Comparison of ENCODE assay signal across 1 cellular context in genomic region chr20:5950271-5951031, GRCh38.
TF ChIP-seq lines count a peak whose summit lies in the region.

TSS of gene MCM8 (plus strand) at chr20:5950652. CDS start at chr20:5952016, 1,364 bp downstream.
TSS of gene TRMT6 (minus strand) at chr20:5950533. CDS start at chr20:5950405, 128 bp downstream.

TF ChIP-seq in HEK293, 187 proteins besides CTCF, POLR2A, EP300 and RAD21 (continued from another document):
- TF ChIP-seq ZNF473 (tag by site-specific recombination; IDR thresholded peaks at IDR 0.05) = no peak
- no peak for TF ChIP-seq TSHZ1 (tag by site-specific recombination; IDR thresholded peaks at IDR 0.05; ENCODE audit: borderline replicate concordance)
- peak; percentile 37; the same call in 1 of the 2 replicates for TF ChIP-seq GLIS1 (tag by site-specific recombination; IDR thresholded peaks at IDR 0.05)
- peak; percentile 57; the same call in 1 of the 2 replicates for TF ChIP-seq ZFHX2 (tag by site-specific recombination; conservative IDR thresholded peaks at IDR 0.05)
- TF ChIP-seq ZNF146 (tag by site-specific recombination; IDR thresholded peaks at IDR 0.05) = no peak
- TF ChIP-seq ZNF138 (tag by site-specific recombination; IDR thresholded peaks at IDR 0.05; ENCODE audit: borderline replicate concordance) = no peak
- no peak for TF ChIP-seq ZNF2 (tag by site-specific recombination; IDR thresholded peaks at IDR 0.05)
- no peak for TF ChIP-seq HOXD13 (CRISPR knock-in tag; IDR thresholded peaks at IDR 0.05; ENCODE audit: borderline replicate concordance)
- no peak for TF ChIP-seq ZNF704 (tag by site-specific recombination; IDR thresholded peaks at IDR 0.05)
- no peak for TF ChIP-seq ZNF658 (tag by site-specific recombination; IDR thresholded peaks at IDR 0.05)
- TF ChIP-seq ZNF433 (tag by site-specific recombination; IDR thresholded peaks at IDR 0.05; ENCODE audit: low read depth) = no peak
- no peak for TF ChIP-seq ZNF48 (tag by site-specific recombination; IDR thresholded peaks at IDR 0.05)
- TF ChIP-seq PATZ1 (tag by site-specific recombination; IDR thresholded peaks at IDR 0.05) = 0 out of 2 replicates have a peak, but pooled peaks have one; percentile 22
- no peak for TF ChIP-seq ZNF114 (tag by site-specific recombination; IDR thresholded peaks at IDR 0.05)
- TF ChIP-seq, protein P1, sequence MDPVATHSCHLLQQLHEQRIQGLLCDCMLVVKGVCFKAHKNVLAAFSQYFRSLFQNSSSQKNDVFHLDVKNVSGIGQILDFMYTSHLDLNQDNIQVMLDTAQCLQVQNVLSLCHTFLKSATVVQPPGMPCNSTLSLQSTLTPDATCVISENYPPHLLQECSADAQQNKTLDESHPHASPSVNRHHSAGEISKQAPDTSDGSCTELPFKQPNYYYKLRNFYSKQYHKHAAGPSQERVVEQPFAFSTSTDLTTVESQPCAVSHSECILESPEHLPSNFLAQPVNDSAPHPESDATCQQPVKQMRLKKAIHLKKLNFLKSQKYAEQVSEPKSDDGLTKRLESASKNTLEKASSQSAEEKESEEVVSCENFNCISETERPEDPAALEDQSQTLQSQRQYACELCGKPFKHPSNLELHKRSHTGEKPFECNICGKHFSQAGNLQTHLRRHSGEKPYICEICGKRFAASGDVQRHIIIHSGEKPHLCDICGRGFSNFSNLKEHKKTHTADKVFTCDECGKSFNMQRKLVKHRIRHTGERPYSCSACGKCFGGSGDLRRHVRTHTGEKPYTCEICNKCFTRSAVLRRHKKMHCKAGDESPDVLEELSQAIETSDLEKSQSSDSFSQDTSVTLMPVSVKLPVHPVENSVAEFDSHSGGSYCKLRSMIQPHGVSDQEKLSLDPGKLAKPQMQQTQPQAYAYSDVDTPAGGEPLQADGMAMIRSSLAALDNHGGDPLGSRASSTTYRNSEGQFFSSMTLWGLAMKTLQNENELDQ (tag by site-specific recombination; IDR thresholded peaks at IDR 0.05; ENCODE audit: low read depth) = no peak
- no peak for TF ChIP-seq ZNF514 (tag by site-specific recombination; IDR thresholded peaks at IDR 0.05)
- TF ChIP-seq EGR2 (tag by site-specific recombination; IDR thresholded peaks at IDR 0.05; ENCODE audit: low read depth) = peak; percentile 38; the same call in 1 of the 2 replicates
- TF ChIP-seq PRDM1 (tag by site-specific recombination; IDR thresholded peaks at IDR 0.05) = no peak
- TF ChIP-seq ZNF391 (tag by site-specific recombination; IDR thresholded peaks at IDR 0.05; ENCODE audit: borderline replicate concordance, low read depth) = no peak
- TF ChIP-seq, protein P2, sequence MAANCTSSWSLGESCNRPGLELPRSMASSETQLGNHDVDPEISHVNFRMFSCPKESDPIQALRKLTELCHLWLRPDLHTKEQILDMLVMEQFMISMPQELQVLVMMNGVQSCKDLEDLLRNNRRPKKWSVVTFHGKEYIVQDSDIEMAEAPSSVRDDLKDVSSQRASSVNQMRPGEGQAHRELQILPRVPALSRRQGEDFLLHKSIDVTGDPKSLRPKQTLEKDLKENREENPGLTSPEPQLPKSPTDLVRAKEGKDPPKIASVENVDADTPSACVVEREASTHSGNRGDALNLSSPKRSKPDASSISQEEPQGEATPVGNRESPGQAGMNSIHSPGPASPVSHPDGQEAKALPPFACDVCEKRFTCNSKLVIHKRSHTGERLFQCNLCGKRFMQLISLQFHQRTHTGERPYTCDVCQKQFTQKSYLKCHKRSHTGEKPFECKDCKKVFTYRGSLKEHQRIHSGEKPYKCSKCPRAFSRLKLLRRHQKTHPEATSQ (tag by site-specific recombination; IDR thresholded peaks at IDR 0.05) = no peak
- no peak for TF ChIP-seq ZNF664 (tag by site-specific recombination; IDR thresholded peaks at IDR 0.05)
- TF ChIP-seq ZNF707 (tag by site-specific recombination; IDR thresholded peaks at IDR 0.05) = no peak
- TF ChIP-seq ZNF555 (tag by site-specific recombination; conservative IDR thresholded peaks at IDR 0.05) = no peak
- no peak for TF ChIP-seq ZBTB21 (tag by site-specific recombination; IDR thresholded peaks at IDR 0.05)
- TF ChIP-seq KLF7 (tag by site-specific recombination; IDR thresholded peaks at IDR 0.05; ENCODE audit: borderline replicate concordance) = no peak
- TF ChIP-seq ZNF701 (tag by site-specific recombination; IDR thresholded peaks at IDR 0.05) = no peak
- no peak for TF ChIP-seq ZNF837 (tag by site-specific recombination; IDR thresholded peaks at IDR 0.05)
- no peak for TF ChIP-seq ZNF501 (tag by site-specific recombination; IDR thresholded peaks at IDR 0.05)
- peak; percentile 51 for TF ChIP-seq ZNF341 (tag by site-specific recombination; IDR thresholded peaks at IDR 0.05; ENCODE audit: low read depth)
- TF ChIP-seq, protein P3, sequence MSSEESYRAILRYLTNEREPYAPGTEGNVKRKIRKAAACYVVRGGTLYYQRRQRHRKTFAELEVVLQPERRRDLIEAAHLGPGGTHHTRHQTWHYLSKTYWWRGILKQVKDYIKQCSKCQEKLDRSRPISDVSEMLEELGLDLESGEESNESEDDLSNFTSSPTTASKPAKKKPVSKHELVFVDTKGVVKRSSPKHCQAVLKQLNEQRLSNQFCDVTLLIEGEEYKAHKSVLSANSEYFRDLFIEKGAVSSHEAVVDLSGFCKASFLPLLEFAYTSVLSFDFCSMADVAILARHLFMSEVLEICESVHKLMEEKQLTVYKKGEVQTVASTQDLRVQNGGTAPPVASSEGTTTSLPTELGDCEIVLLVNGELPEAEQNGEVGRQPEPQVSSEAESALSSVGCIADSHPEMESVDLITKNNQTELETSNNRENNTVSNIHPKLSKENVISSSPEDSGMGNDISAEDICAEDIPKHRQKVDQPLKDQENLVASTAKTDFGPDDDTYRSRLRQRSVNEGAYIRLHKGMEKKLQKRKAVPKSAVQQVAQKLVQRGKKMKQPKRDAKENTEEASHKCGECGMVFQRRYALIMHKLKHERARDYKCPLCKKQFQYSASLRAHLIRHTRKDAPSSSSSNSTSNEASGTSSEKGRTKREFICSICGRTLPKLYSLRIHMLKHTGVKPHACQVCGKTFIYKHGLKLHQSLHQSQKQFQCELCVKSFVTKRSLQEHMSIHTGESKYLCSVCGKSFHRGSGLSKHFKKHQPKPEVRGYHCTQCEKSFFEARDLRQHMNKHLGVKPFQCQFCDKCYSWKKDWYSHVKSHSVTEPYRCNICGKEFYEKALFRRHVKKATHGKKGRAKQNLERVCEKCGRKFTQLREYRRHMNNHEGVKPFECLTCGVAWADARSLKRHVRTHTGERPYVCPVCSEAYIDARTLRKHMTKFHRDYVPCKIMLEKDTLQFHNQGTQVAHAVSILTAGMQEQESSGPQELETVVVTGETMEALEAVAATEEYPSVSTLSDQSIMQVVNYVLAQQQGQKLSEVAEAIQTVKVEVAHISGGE (tag by site-specific recombination; conservative IDR thresholded peaks at IDR 0.05; ENCODE audit: low read depth) = peak; percentile 90
- TF ChIP-seq ZNF155 (tag by site-specific recombination; IDR thresholded peaks at IDR 0.05) = no peak
- TF ChIP-seq MYNN (tag by site-specific recombination; IDR thresholded peaks at IDR 0.05; ENCODE audit: borderline replicate concordance) = no peak
- TF ChIP-seq, protein P4, sequence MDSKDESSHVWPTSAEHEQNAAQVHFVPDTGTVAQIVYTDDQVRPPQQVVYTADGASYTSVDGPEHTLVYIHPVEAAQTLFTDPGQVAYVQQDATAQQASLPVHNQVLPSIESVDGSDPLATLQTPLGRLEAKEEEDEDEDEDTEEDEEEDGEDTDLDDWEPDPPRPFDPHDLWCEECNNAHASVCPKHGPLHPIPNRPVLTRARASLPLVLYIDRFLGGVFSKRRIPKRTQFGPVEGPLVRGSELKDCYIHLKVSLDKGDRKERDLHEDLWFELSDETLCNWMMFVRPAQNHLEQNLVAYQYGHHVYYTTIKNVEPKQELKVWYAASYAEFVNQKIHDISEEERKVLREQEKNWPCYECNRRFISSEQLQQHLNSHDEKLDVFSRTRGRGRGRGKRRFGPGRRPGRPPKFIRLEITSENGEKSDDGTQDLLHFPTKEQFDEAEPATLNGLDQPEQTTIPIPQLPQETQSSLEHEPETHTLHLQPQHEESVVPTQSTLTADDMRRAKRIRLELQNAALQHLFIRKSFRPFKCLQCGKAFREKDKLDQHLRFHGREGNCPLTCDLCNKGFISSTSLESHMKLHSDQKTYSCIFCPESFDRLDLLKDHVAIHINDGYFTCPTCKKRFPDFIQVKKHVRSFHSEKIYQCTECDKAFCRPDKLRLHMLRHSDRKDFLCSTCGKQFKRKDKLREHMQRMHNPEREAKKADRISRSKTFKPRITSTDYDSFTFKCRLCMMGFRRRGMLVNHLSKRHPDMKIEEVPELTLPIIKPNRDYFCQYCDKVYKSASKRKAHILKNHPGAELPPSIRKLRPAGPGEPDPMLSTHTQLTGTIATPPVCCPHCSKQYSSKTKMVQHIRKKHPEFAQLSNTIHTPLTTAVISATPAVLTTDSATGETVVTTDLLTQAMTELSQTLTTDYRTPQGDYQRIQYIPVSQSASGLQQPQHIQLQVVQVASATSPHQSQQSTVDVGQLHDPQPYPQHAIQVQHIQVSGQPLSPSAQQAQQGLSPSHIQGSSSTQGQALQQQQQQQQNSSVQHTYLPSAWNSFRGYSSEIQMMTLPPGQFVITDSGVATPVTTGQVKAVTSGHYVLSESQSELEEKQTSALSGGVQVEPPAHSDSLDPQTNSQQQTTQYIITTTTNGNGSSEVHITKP (tag by site-specific recombination; IDR thresholded peaks at IDR 0.05) = 0 out of 2 replicates have a peak, but pooled peaks have one; percentile 25
- peak; percentile 38; the same call in 1 of the 2 replicates for TF ChIP-seq ZXDB (tag by site-specific recombination; IDR thresholded peaks at IDR 0.05)
- TF ChIP-seq, protein P5, sequence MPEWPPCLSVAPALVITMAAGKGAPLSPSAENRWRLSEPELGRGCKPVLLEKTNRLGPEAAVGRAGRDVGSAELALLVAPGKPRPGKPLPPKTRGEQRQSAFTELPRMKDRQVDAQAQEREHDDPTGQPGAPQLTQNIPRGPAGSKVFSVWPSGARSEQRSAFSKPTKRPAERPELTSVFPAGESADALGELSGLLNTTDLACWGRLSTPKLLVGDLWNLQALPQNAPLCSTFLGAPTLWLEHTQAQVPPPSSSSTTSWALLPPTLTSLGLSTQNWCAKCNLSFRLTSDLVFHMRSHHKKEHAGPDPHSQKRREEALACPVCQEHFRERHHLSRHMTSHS (tag by site-specific recombination; IDR thresholded peaks at IDR 0.05) = no peak
- no peak for TF ChIP-seq ZNF354C (tag by site-specific recombination; IDR thresholded peaks at IDR 0.05; ENCODE audit: borderline replicate concordance, low read depth)
- TF ChIP-seq ZNF548 (tag by site-specific recombination; IDR thresholded peaks at IDR 0.05) = no peak
- no peak for TF ChIP-seq ZBTB1 (tag by site-specific recombination; IDR thresholded peaks at IDR 0.05)
- TF ChIP-seq ZNF175 (tag by site-specific recombination; IDR thresholded peaks at IDR 0.05) = no peak
- TF ChIP-seq ZNF785 (tag by site-specific recombination; IDR thresholded peaks at IDR 0.05) = no peak
